ENCODE assay signal across 8 cellular contexts in the genomic region with DNA sequence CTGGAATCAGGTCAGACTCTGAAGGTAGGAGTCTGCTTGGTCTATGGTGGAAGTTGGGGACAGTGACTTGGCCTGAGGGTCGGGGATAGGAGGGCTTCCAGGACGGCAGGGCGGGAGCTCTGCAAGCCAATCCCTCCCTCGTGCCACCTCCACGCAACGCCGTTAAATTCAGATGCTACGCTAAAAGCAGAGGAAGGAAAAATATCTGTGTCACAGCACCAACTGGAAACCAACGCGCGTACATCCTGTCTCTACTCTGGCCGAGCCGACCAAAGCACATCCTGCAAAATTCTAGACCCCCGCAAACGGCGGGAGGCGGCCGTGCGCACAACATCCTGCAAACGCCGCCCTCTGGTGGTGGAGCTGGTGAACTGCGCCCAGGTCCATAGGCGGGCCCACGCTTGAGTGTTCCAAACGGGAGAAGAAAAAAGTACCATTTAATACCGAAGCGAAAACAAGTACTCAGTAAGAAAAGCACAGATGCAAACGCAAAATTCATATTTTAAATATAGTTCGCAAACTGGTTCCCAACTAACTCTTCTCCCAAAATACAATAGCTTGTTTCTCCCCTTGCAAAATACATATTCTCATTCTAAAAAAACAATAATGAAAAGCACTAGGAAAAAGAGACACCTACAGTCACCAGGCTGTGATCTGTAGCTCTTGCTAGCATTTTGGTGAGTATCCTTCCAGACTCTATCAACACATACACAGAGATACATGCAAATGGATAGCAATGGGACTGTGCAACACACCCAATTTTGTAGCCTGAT. TPM values are rescaled to one million over a fixed set of nuclear protein-coding genes. Genes with fewer than 3 reads are reported as not detected.
A peak's percentile ranks its signal among the peaks of the same experiment; 100 is the strongest.
DNase-seq lines count a peak whose midpoint lies in the region; ATAC-seq and TF ChIP-seq lines count a peak whose summit lies in the region.

No MANE protein-coding gene starts in this region.

- intact Hi-C loops in activated CD4-positive, alpha-beta T cell treated with anti-CD3 and anti-CD28 coated beads, Interleukin-2, amount 10 ng/mL, durations not matched to agents 24 days and 14 days (cut with micrococcal nuclease), result loop anchor here (1.0 to 2.0 kb wide), 3 partner anchors 45 to 389 kb away; partner anchors contain the start of gene HSPA12A

- H3K4me3 Mint-ChIP-seq in activated CD4-positive, alpha-beta T cell treated with anti-CD3 and anti-CD28 coated beads, Interleukin-2, amount 10 ng/mL, durations not matched to agents 24 days and 14 days, result peak overlapping the region; percentile 59

- H3K27me3 Mint-ChIP-seq in activated CD4-positive, alpha-beta T cell treated with anti-CD3 and anti-CD28 coated beads, Interleukin-2, amount 10 ng/mL, durations not matched to agents 24 days and 14 days, result peaks cover 5% of the 10 kb centered on the region

- no peak overlapping the region for H3K27ac ChIP-seq in liver (ENCODE audit: low read depth in 1 of 2, low read length in 2 of 2)

- peak overlapping the region; percentile 48 for H3K27ac Mint-ChIP-seq in activated CD4-positive, alpha-beta T cell treated with anti-CD3 and anti-CD28 coated beads, Interleukin-2, amount 10 ng/mL, durations not matched to agents 24 days and 14 days

- peaks cover 0 to 6% (median 4%) of the 10 kb centered on the region in 4 donors for H3K4me1 ChIP-seq in liver (ENCODE audit: control insufficient read depth in 4 of 4, insufficient read depth in 4 of 4, low read length in 3 of 4)

- WGBS in liver, result 4% methylated on average over 29 of the region's 29 CpGs

- peak; percentile 84 for ATAC-seq in HG02981 (IDR thresholded peaks at IDR 0.05; ENCODE audit: unreplicated experiment)

- no peaks in the 10 kb centered on the region for H3K9me3 ChIP-seq in liver (ENCODE audit: control insufficient read depth in 4 of 4, low read length in 3 of 4)

- peaks cover 12% of the 10 kb centered on the region for H3K4me1 Mint-ChIP-seq in activated CD4-positive, alpha-beta T cell treated with anti-CD3 and anti-CD28 coated beads, Interleukin-2, amount 10 ng/mL, durations not matched to agents 24 days and 14 days

- H3K9me3 Mint-ChIP-seq in activated CD4-positive, alpha-beta T cell treated with anti-CD3 and anti-CD28 coated beads, Interleukin-2, amount 10 ng/mL, durations not matched to agents 24 days and 14 days, result no peaks in the 10 kb centered on the region

- peak overlapping the region in 1 of 3 donors; percentile 12 for H3K4me3 ChIP-seq in liver (ENCODE audit: low read depth in 1 of 3, low read length in 3 of 3)

- TF ChIP-seq RAD21 in liver (IDR thresholded peaks at IDR 0.05), result peak; percentile 89 to 93

- H3K36me3 Mint-ChIP-seq in activated CD4-positive, alpha-beta T cell treated with anti-CD3 and anti-CD28 coated beads, Interleukin-2, amount 10 ng/mL, durations not matched to agents 24 days and 14 days (ENCODE audit: low read depth), result no peaks in the 10 kb centered on the region

- no peaks in the 10 kb centered on the region for H3K36me3 ChIP-seq in liver (ENCODE audit: control insufficient read depth in 4 of 4, insufficient read depth in 3 of 4, low read depth in 1 of 4, low read length in 3 of 4)

- DNase-seq in SIG-M5 treated with dmso at 0.1 percent for 504 hours (lab: John Stamatoyannopoulos, UW; ENCODE audit: unreplicated experiment) (peak; percentile 39), SIG-M5 (lab: John Stamatoyannopoulos, UW) (no peak), NCI-H2196 (lab: John Stamatoyannopoulos, UW; ENCODE audit: unreplicated experiment) (peak; percentile 33), dedifferentiated amniotic fluid mesenchymal stem cell (ENCODE audit: extremely low spot score) (peak; percentile 39)
- peak; percentile 93 for DNase-seq in activated CD4-positive, alpha-beta T cell treated with anti-CD3 and anti-CD28 coated beads, Interleukin-2, amount 10 ng/mL, durations not matched to agents 24 days and 14 days
- peak; percentile 53 to 68 for DNase-seq in stimulated activated CD4-positive, alpha-beta T cell treated with anti-CD3 and anti-CD28 coated beads, Interleukin-4, amount 100 ng/mL, for 4 hours

- peak; percentile 93 for TF ChIP-seq CTCF in liver (IDR thresholded peaks at IDR 0.05; ENCODE audit: low read depth, low read length, missing input control)

- no peaks in the 10 kb centered on the region for H3K27me3 ChIP-seq in liver (ENCODE audit: control insufficient read depth in 4 of 4, insufficient read depth in 4 of 4, low read length in 3 of 4)

- no peak overlapping the region for H3K9ac ChIP-seq in liver (ENCODE audit: low read depth in 1 of 2, low read length in 2 of 2)

TF ChIP-seq in liver, 16 proteins besides CTCF, POLR2A, EP300 and RAD21:
- TF ChIP-seq EGR1 (IDR thresholded peaks at IDR 0.05; ENCODE audit: low read depth in 2 of 2), result no peak
- TF ChIP-seq REST (IDR thresholded peaks at IDR 0.05), result no peak
- TF ChIP-seq HNF4G (IDR thresholded peaks at IDR 0.05), result no peak
- TF ChIP-seq GABPA (IDR thresholded peaks at IDR 0.05 in 1 of 2, conservative IDR thresholded peaks at IDR 0.05 in 1 of 2), result peak in 1 of 2 donors; percentile 41

RNA-seq across cellular contexts. Expression of gene HSPA12A, which starts 45.7 kb away (rescaled TPM):
- total RNA-seq in activated CD4-positive, alpha-beta T cell treated with anti-CD3 and anti-CD28 coated beads, Interleukin-2, amount 10 ng/mL, durations not matched to agents 24 days and 14 days, result 0.05 TPM in 1 of 2 replicates, not detected in the other
- total RNA-seq in liver, result 1 to 10 TPM; 1.3 to 4.5 TPM
- polyA plus RNA-seq in liver, result 1 to 10 TPM; 1.3 to 1.9 TPM
